ENCODE assay signal across 2 cellular contexts in the genomic region with DNA sequence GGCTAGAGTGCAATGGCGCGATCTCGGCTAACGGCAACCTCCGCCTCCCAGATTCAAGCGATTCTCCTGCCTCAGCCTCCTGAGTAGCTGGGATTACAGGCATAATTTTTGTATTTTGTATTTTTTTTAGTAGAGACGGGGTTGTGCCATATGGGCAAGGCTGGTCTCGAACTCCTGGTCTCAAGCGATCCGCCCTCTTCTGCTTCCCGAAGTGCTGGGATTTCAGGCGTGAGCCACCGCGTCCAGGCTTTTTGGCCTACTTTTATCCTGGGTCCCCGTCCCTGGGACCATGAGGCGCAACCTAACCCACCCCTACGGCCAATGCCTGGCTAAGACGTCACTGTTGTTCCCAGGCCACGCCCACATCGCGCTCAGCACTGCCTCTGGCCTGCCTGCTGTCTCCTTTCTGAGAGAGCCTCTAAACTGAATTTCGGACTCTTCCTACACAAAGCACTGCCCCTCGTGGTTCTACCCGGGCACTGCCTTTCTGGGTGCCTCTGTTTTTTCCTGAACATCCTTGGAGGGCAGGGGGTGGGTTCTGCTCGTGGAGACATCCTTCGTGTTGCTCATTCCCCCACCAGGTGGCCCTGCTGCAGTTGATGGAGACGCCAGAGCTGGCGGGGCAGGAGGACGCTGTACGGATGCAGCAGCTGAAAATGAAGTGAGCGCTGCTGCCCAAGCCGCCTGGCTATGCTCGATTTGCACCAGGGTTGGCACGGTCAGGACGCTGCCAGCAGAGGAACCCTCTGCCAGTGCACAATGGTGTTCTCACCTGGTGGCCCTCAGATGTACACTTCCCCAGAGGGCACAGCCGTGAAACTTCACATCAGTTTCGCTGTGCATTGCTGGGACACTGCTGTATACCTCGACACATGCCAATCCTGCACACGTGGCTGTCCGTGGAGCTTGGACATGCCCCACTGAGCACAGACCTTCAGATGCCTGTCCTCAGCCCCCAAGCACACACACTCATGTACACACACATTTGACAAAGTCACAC.
TF ChIP-seq lines count a peak whose summit lies in the region.

No MANE protein-coding gene starts in this region.

TF ChIP-seq in HEK293, 187 proteins besides CTCF, POLR2A, EP300 and RAD21 (continued from another document):
- TF ChIP-seq AEBP2 (tag by site-specific recombination; IDR thresholded peaks at IDR 0.05; ENCODE audit: borderline replicate concordance) (no peak), ZNF768 (tag by site-specific recombination; IDR thresholded peaks at IDR 0.05) (no peak), ZNF221 (tag by site-specific recombination; IDR thresholded peaks at IDR 0.05; ENCODE audit: borderline replicate concordance) (no peak), KLF16 (tag by site-specific recombination; IDR thresholded peaks at IDR 0.05) (no peak)
- TF ChIP-seq, protein P1, sequence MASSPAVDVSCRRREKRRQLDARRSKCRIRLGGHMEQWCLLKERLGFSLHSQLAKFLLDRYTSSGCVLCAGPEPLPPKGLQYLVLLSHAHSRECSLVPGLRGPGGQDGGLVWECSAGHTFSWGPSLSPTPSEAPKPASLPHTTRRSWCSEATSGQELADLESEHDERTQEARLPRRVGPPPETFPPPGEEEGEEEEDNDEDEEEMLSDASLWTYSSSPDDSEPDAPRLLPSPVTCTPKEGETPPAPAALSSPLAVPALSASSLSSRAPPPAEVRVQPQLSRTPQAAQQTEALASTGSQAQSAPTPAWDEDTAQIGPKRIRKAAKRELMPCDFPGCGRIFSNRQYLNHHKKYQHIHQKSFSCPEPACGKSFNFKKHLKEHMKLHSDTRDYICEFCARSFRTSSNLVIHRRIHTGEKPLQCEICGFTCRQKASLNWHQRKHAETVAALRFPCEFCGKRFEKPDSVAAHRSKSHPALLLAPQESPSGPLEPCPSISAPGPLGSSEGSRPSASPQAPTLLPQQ (tag by site-specific recombination; IDR thresholded peaks at IDR 0.05) = no peak
TF ChIP-seq in HEK293: peak in this region for 0.

TF ChIP-seq in SK-N-SH treated with all-trans-retinoic acid at 6 μM for 48 hours, 23 proteins besides CTCF, POLR2A, EP300 and RAD21 (continued from another document):
- TF ChIP-seq, protein P2, sequence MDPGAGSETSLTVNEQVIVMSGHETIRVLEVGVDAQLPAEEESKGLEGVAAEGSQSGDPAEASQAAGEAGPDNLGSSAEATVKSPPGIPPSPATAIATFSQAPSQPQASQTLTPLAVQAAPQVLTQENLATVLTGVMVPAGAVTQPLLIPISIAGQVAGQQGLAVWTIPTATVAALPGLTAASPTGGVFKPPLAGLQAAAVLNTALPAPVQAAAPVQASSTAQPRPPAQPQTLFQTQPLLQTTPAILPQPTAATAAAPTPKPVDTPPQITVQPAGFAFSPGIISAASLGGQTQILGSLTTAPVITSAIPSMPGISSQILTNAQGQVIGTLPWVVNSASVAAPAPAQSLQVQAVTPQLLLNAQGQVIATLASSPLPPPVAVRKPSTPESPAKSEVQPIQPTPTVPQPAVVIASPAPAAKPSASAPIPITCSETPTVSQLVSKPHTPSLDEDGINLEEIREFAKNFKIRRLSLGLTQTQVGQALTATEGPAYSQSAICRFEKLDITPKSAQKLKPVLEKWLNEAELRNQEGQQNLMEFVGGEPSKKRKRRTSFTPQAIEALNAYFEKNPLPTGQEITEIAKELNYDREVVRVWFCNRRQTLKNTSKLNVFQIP (CRISPR knock-in tag; IDR thresholded peaks at IDR 0.05; ENCODE audit: borderline replicate concordance, low read depth) = no peak
- no peak for TF ChIP-seq ZFP30 (CRISPR knock-in tag; IDR thresholded peaks at IDR 0.05)
- TF ChIP-seq CSDC2 (CRISPR knock-in tag; IDR thresholded peaks at IDR 0.05) = no peak
- no peak for TF ChIP-seq RARB (CRISPR knock-in tag; IDR thresholded peaks at IDR 0.05)
- TF ChIP-seq TSHZ2 (CRISPR knock-in tag; IDR thresholded peaks at IDR 0.05) = no peak
- TF ChIP-seq SNAI2 (CRISPR knock-in tag; IDR thresholded peaks at IDR 0.05) = no peak
- TF ChIP-seq OSR1 (CRISPR knock-in tag; IDR thresholded peaks at IDR 0.05) = no peak
- TF ChIP-seq, protein P3, sequence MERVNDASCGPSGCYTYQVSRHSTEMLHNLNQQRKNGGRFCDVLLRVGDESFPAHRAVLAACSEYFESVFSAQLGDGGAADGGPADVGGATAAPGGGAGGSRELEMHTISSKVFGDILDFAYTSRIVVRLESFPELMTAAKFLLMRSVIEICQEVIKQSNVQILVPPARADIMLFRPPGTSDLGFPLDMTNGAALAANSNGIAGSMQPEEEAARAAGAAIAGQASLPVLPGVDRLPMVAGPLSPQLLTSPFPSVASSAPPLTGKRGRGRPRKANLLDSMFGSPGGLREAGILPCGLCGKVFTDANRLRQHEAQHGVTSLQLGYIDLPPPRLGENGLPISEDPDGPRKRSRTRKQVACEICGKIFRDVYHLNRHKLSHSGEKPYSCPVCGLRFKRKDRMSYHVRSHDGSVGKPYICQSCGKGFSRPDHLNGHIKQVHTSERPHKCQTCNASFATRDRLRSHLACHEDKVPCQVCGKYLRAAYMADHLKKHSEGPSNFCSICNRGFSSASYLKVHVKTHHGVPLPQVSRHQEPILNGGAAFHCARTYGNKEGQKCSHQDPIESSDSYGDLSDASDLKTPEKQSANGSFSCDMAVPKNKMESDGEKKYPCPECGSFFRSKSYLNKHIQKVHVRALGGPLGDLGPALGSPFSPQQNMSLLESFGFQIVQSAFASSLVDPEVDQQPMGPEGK (CRISPR knock-in tag; IDR thresholded peaks at IDR 0.05; ENCODE audit: borderline replicate concordance) = no peak
